34 cellular contexts compared by ENCODE assay signal in the genomic region with DNA sequence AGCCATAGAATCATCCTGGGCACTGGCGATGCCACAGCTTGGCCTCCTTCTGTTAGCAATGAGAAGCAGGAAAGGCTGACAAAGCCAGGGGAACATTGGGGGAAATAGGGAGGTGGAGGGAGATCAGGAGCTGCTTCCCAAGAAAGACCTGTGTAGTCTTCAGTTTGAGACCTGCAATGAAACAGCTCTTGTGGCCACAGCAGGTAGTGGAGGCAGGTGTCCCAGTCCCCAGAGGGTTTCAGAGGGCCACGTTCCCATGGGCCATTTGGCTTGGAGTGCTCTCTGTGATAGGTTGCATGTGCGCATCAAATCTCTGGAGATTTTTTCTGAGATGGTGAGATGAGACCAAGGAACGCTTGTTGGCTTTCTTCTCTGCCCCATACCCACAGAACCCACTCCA. TPM values are rescaled to one million over a fixed set of nuclear protein-coding genes. Genes with fewer than 3 reads are reported as not detected.
"Had no signal": no experiment of that assay in that cellular context is flagged by ENCODE, and none has a peak within 500 bp of the region (broad histone marks: within the 10 kb centered on the region; RNA-seq: fewer than 3 reads in every experiment).

No MANE protein-coding gene starts in this region.

- ATAC-seq: activated CD8-positive, alpha-beta memory T cell treated with anti-CD3 and anti-CD28 coated beads, Interleukin-2, amount 10 ng/mL, durations not matched to agents 7 days and 5 days; activated naive CD8-positive, alpha-beta T cell treated with anti-CD3 and anti-CD28 coated beads, Interleukin-2, amount 50 U/mL, for 24 hours; PC-3 had no signal

- H3K4me3 Mint-ChIP-seq: activated CD4-positive, alpha-beta memory T cell treated with anti-CD3 and anti-CD28 coated beads, Interleukin-2, amount 10 ng/mL, durations not matched to agents 7 days and 5 days; activated CD8-positive, alpha-beta memory T cell treated with anti-CD3 and anti-CD28 coated beads, Interleukin-2, amount 10 ng/mL, durations not matched to agents 7 days and 5 days; activated naive CD4-positive, alpha-beta T cell treated with anti-CD3 and anti-CD28 coated beads, Interleukin-2, amount 10 ng/mL, durations not matched to agents 7 days and 5 days; activated naive CD8-positive, alpha-beta T cell; activated naive CD8-positive, alpha-beta T cell treated with anti-CD3 and anti-CD28 coated beads, Interleukin-2, amount 50 U/mL, for 24 hours; brain had no signal

- H3K36me3 Mint-ChIP-seq: activated CD8-positive, alpha-beta memory T cell treated with anti-CD3 and anti-CD28 coated beads, Interleukin-2, amount 10 ng/mL, durations not matched to agents 7 days and 5 days; activated naive CD8-positive, alpha-beta T cell; brain had no signal

- H3K27ac ChIP-seq: WERI-Rb-1 had no signal

- FAIRE-seq: bronchial epithelial cell had no signal

- H3K36me3 ChIP-seq: WERI-Rb-1 had no signal

- H3K27ac Mint-ChIP-seq: activated CD4-positive, alpha-beta memory T cell treated with anti-CD3 and anti-CD28 coated beads, Interleukin-2, amount 10 ng/mL, durations not matched to agents 7 days and 5 days; activated CD8-positive, alpha-beta memory T cell treated with anti-CD3 and anti-CD28 coated beads, Interleukin-2, amount 10 ng/mL, durations not matched to agents 7 days and 5 days; activated naive CD4-positive, alpha-beta T cell treated with anti-CD3 and anti-CD28 coated beads, Interleukin-2, amount 10 ng/mL, durations not matched to agents 7 days and 5 days; activated naive CD8-positive, alpha-beta T cell; activated naive CD8-positive, alpha-beta T cell treated with anti-CD3 and anti-CD28 coated beads, Interleukin-2, amount 50 U/mL, for 24 hours; brain had no signal

- H3K9me3 Mint-ChIP-seq: activated CD4-positive, alpha-beta memory T cell treated with anti-CD3 and anti-CD28 coated beads, Interleukin-2, amount 10 ng/mL, durations not matched to agents 7 days and 5 days; activated naive CD4-positive, alpha-beta T cell treated with anti-CD3 and anti-CD28 coated beads, Interleukin-2, amount 10 ng/mL, durations not matched to agents 7 days and 5 days; activated naive CD8-positive, alpha-beta T cell treated with anti-CD3 and anti-CD28 coated beads, Interleukin-2, amount 50 U/mL, for 24 hours had no signal

- DNase-seq: activated CD4-positive, alpha-beta memory T cell treated with anti-CD3 and anti-CD28 coated beads, Interleukin-2, amount 10 ng/mL, durations not matched to agents 7 days and 5 days; activated CD4-positive, alpha-beta T cell treated with anti-CD3 and anti-CD28 coated beads for 1 hour; activated CD4-positive, alpha-beta T cell treated with anti-CD3 and anti-CD28 coated beads for 48 hours; activated CD4-positive, CD25-positive, alpha-beta regulatory T cell; activated CD8-positive, alpha-beta memory T cell treated with anti-CD3 and anti-CD28 coated beads for 24 hours; activated CD8-positive, alpha-beta memory T cell treated with anti-CD3 and anti-CD28 coated beads, Interleukin-2, amount 10 ng/mL, durations not matched to agents 7 days and 5 days; activated CD8-positive, alpha-beta memory T cell treated with anti-CD3 and anti-CD28 coated beads, Interleukin-2, amount 50 U/mL, for 48 hours; activated effector memory CD4-positive, alpha-beta T cell treated with Interleukin-2 at 50 U/mL for 16 hours; activated naive CD4-positive, alpha-beta T cell treated with anti-CD3 and anti-CD28 coated beads, Interleukin-2, amount 10 ng/mL, durations not matched to agents 7 days and 5 days; activated naive CD8-positive, alpha-beta T cell treated with anti-CD3 and anti-CD28 coated beads, Interleukin-2, amount 50 U/mL, for 24 hours; activated T-cell treated with anti-CD3 and anti-CD28 coated beads, Interleukin-2, amount 50 U/mL, for 48 hours; anterior cingulate cortex; caudate nucleus; cerebellar nuclear complex; Kasumi-1; MM.1S; NCI-H1105; NCI-H1417 treated with DMSO at 0.1 percent for 48 hours; NCI-H1930; NCI-H2081 treated with DMSO at 0.1 percent for 48 hours; NCI-H226; NCI-H524 treated with DMSO at 0.1 percent for 48 hours; NCI-H748 treated with DMSO at 0.1 percent for 48 hours; NK-92 treated with Interleukin-12 subunit alpha and Interleukin-12 subunit beta, amount 100 ng/mL, for 24 hours; PC-3; Right ventricle myocardium superior; T1000; WERI-Rb-1 had no signal

RNA-seq across cellular contexts. Expression of gene OR6S1, which starts 14.4 kb away (rescaled TPM):
- total RNA-seq: activated CD4-positive, alpha-beta memory T cell treated with anti-CD3 and anti-CD28 coated beads, Interleukin-2, amount 10 ng/mL, durations not matched to agents 7 days and 5 days; activated CD8-positive, alpha-beta memory T cell treated with anti-CD3 and anti-CD28 coated beads, Interleukin-2, amount 10 ng/mL, durations not matched to agents 7 days and 5 days; bronchial epithelial cell; NCI-H460; PC-3; Right ventricle myocardium superior; T-helper 1 cell treated with Interleukin-12 subunit alpha and Interleukin-12 subunit beta and Interleukin-4 antibody, amounts not matched to agents 30 ng/mL and 1 ng/mL, for 36 hours; T-helper 2 cell treated with Interferon-gamma antibody and Interleukin-4, amounts not matched to agents 100 ng/mL and 5 ng/mL, for 36 hours had no signal
